1 cellular context compared by ENCODE assay signal in the genomic region with DNA sequence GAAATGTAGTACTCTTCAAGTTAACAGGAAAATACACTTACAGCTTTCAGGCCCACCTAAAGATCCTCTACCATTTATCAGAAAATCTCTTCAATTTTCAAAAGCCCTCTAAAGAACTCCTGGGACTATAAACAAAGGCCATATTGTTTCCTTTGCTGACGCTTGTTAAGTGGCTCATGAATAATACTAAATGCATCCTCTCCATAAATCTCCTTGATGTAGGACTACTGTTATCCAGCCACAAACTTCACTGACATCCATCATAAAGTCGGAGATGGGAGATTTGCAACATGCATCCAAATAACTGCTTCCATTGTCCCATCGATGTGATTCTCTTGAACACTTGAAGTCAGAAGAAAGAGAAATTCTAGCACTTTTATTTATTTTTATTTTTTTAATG.
TF ChIP-seq lines count a peak whose summit lies in the region.

No MANE protein-coding gene starts in this region.

TF ChIP-seq in GM23338, 12 proteins besides CTCF, POLR2A, EP300 and RAD21 (continued from another document):
- TF ChIP-seq, protein P1, sequence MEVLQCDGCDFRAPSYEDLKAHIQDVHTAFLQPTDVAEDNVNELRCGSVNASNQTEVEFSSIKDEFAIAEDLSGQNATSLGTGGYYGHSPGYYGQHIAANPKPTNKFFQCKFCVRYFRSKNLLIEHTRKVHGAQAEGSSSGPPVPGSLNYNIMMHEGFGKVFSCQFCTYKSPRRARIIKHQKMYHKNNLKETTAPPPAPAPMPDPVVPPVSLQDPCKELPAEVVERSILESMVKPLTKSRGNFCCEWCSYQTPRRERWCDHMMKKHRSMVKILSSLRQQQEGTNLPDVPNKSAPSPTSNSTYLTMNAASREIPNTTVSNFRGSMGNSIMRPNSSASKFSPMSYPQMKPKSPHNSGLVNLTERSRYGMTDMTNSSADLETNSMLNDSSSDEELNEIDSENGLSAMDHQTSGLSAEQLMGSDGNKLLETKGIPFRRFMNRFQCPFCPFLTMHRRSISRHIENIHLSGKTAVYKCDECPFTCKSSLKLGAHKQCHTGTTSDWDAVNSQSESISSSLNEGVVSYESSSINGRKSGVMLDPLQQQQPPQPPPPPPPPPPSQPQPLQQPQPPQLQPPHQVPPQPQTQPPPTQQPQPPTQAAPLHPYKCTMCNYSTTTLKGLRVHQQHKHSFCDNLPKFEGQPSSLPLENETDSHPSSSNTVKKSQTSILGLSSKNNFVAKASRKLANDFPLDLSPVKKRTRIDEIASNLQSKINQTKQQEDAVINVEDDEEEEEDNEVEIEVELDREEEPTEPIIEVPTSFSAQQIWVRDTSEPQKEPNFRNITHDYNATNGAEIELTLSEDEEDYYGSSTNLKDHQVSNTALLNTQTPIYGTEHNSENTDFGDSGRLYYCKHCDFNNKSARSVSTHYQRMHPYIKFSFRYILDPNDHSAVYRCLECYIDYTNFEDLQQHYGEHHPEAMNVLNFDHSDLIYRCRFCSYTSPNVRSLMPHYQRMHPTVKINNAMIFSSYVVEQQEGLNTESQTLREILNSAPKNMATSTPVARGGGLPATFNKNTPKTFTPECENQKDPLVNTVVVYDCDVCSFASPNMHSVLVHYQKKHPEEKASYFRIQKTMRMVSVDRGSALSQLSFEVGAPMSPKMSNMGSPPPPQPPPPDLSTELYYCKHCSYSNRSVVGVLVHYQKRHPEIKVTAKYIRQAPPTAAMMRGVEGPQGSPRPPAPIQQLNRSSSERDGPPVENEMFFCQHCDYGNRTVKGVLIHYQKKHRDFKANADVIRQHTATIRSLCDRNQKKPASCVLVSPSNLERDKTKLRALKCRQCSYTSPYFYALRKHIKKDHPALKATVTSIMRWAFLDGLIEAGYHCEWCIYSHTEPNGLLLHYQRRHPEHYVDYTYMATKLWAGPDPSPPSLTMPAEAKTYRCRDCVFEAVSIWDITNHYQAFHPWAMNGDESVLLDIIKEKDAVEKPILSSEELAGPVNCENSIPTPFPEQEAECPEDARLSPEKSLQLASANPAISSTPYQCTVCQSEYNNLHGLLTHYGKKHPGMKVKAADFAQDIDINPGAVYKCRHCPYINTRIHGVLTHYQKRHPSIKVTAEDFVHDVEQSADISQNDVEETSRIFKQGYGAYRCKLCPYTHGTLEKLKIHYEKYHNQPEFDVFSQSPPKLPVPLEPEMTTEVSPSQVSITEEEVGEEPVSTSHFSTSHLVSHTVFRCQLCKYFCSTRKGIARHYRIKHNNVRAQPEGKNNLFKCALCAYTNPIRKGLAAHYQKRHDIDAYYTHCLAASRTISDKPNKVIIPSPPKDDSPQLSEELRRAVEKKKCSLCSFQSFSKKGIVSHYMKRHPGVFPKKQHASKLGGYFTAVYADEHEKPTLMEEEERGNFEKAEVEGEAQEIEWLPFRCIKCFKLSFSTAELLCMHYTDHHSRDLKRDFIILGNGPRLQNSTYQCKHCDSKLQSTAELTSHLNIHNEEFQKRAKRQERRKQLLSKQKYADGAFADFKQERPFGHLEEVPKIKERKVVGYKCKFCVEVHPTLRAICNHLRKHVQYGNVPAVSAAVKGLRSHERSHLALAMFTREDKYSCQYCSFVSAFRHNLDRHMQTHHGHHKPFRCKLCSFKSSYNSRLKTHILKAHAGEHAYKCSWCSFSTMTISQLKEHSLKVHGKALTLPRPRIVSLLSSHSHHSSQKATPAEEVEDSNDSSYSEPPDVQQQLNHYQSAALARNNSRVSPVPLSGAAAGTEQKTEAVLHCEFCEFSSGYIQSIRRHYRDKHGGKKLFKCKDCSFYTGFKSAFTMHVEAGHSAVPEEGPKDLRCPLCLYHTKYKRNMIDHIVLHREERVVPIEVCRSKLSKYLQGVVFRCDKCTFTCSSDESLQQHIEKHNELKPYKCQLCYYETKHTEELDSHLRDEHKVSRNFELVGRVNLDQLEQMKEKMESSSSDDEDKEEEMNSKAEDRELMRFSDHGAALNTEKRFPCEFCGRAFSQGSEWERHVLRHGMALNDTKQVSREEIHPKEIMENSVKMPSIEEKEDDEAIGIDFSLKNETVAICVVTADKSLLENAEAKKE (CRISPR knock-in tag; IDR thresholded peaks at IDR 0.05): no peak
- TF ChIP-seq, protein P2, sequence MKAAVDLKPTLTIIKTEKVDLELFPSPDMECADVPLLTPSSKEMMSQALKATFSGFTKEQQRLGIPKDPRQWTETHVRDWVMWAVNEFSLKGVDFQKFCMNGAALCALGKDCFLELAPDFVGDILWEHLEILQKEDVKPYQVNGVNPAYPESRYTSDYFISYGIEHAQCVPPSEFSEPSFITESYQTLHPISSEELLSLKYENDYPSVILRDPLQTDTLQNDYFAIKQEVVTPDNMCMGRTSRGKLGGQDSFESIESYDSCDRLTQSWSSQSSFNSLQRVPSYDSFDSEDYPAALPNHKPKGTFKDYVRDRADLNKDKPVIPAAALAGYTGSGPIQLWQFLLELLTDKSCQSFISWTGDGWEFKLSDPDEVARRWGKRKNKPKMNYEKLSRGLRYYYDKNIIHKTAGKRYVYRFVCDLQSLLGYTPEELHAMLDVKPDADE (IDR thresholded peaks at IDR 0.05): no peak
- TF ChIP-seq POLR2AphosphoS5 (IDR thresholded peaks at IDR 0.05; ENCODE audit: low read depth): no peak
- TF ChIP-seq EZH2phosphoT487 (IDR thresholded peaks at IDR 0.05; ENCODE audit: unreplicated experiment): no peak
- TF ChIP-seq CREB1 (CRISPR knock-in tag; IDR thresholded peaks at IDR 0.05; ENCODE audit: low read depth): no peak
- TF ChIP-seq NANOG (IDR thresholded peaks at IDR 0.05; ENCODE audit: borderline replicate concordance): no peak
- TF ChIP-seq EZH2 (IDR thresholded peaks at IDR 0.05; ENCODE audit: low read depth, unreplicated experiment): no peak
TF ChIP-seq in GM23338: peak in this region for 0.
